ENCODE assay signal across 24 cellular contexts in genomic region chr22:35452810-35453743, GRCh38. TPM values are rescaled to one million over a fixed set of nuclear protein-coding genes. Genes with fewer than 3 reads are reported as not detected.
A peak's percentile ranks its signal among the peaks of the same experiment; 100 is the strongest.
DNase-seq lines count a peak whose midpoint lies in the region; ATAC-seq and TF ChIP-seq lines count a peak whose summit lies in the region.
"Had no signal": no experiment of that assay in that cellular context is flagged by ENCODE, and none has a peak within 500 bp of the region (broad histone marks: within the 10 kb centered on the region; RNA-seq: fewer than 3 reads in every experiment).

No MANE protein-coding gene starts in this region.

- peaks cover 25% of the 10 kb centered on the region for H3K4me1 ChIP-seq in mucosa of stomach (ENCODE audit: control insufficient read depth, insufficient read depth, low read length)
- H3K4me1 ChIP-seq: HAP-1, left ventricle myocardium inferior, parathyroid adenoma had no signal

- no peak overlapping the region for H3K4me3 ChIP-seq in mucosa of stomach (ENCODE audit: low read length)
- H3K4me3 ChIP-seq: HAP-1, left ventricle myocardium inferior had no signal

- H3K9me3 ChIP-seq in mucosa of stomach (ENCODE audit: control insufficient read depth, low read length): no peaks in the 10 kb centered on the region
- H3K9me3 ChIP-seq: HAP-1, left ventricle myocardium inferior had no signal

- ATAC-seq in activated naive CD8-positive, alpha-beta T cell treated with anti-CD3 and anti-CD28 coated beads, Interleukin-2, amount 10 ng/mL, durations not matched to agents 7 days and 5 days (ENCODE audit: low read depth): no peak
- no peak for ATAC-seq in GM18511 (IDR thresholded peaks at IDR 0.05; ENCODE audit: unreplicated experiment)
- ATAC-seq: activated CD4-positive, CD25-positive, alpha-beta regulatory T cell treated with anti-CD3 and anti-CD28 coated beads, Interleukin-2, amount 50 U/mL, for 24 hours had no signal

- H3K4me3 Mint-ChIP-seq in activated naive CD8-positive, alpha-beta T cell treated with anti-CD3 and anti-CD28 coated beads, Interleukin-2, amount 10 ng/mL, durations not matched to agents 7 days and 5 days: no peak overlapping the region
- no peak overlapping the region for H3K4me3 Mint-ChIP-seq in activated naive CD8-positive, alpha-beta T cell treated with anti-CD3 and anti-CD28 coated beads for 36 hours
- H3K4me3 Mint-ChIP-seq in brain (no peak overlapping the region), type B pancreatic cell (no peak overlapping the region)
- H3K4me3 Mint-ChIP-seq: activated CD4-positive, alpha-beta memory T cell treated with anti-CD3 and anti-CD28 coated beads, Interleukin-2, amount 10 ng/mL, durations not matched to agents 7 days and 5 days; B cell; immature natural killer cell had no signal

- H3K36me3 ChIP-seq in mucosa of stomach (ENCODE audit: control insufficient read depth, insufficient read depth, low read length): no peaks in the 10 kb centered on the region
- H3K36me3 ChIP-seq: left ventricle myocardium inferior had no signal

- H3K9ac ChIP-seq in mucosa of stomach (ENCODE audit: low read length): peak overlapping the region; percentile 30
- H3K9ac ChIP-seq: parathyroid adenoma had no signal

- peak overlapping the region; percentile 17 for H3K27ac Mint-ChIP-seq in activated naive CD8-positive, alpha-beta T cell treated with anti-CD3 and anti-CD28 coated beads, Interleukin-2, amount 10 ng/mL, durations not matched to agents 7 days and 5 days
- H3K27ac Mint-ChIP-seq in activated naive CD8-positive, alpha-beta T cell treated with anti-CD3 and anti-CD28 coated beads for 36 hours: no peak overlapping the region
- H3K27ac Mint-ChIP-seq in brain: peak overlapping the region in 3 of 5 experiments; percentile 5 to 96 (median 78)
- peak overlapping the region; percentile 27 for H3K27ac Mint-ChIP-seq in type B pancreatic cell
- H3K27ac Mint-ChIP-seq: activated CD4-positive, alpha-beta memory T cell treated with anti-CD3 and anti-CD28 coated beads, Interleukin-2, amount 10 ng/mL, durations not matched to agents 7 days and 5 days; B cell had no signal

- POLR2A ChIA-PET in activated naive CD8-positive, alpha-beta T cell treated with anti-CD3 and anti-CD28 coated beads, Interleukin-2, amount 10 ng/mL, durations not matched to agents 7 days and 5 days (lab: Charles Lee): no interaction called here

- H3K27me3 Mint-ChIP-seq in activated naive CD8-positive, alpha-beta T cell treated with anti-CD3 and anti-CD28 coated beads, Interleukin-2, amount 10 ng/mL, durations not matched to agents 7 days and 5 days: no peaks in the 10 kb centered on the region
- H3K27me3 Mint-ChIP-seq in activated naive CD8-positive, alpha-beta T cell treated with anti-CD3 and anti-CD28 coated beads for 36 hours: no peaks in the 10 kb centered on the region
- H3K27me3 Mint-ChIP-seq in brain (no peaks in the 10 kb centered on the region), type B pancreatic cell (peaks cover 12% of the 10 kb centered on the region)
- H3K27me3 Mint-ChIP-seq: activated CD4-positive, alpha-beta memory T cell treated with anti-CD3 and anti-CD28 coated beads, Interleukin-2, amount 10 ng/mL, durations not matched to agents 7 days and 5 days; B cell had no signal

- H3K9me3 Mint-ChIP-seq in activated naive CD8-positive, alpha-beta T cell treated with anti-CD3 and anti-CD28 coated beads, Interleukin-2, amount 10 ng/mL, durations not matched to agents 7 days and 5 days: no peaks in the 10 kb centered on the region
- no peaks in the 10 kb centered on the region for H3K9me3 Mint-ChIP-seq in activated naive CD8-positive, alpha-beta T cell treated with anti-CD3 and anti-CD28 coated beads for 36 hours
- H3K9me3 Mint-ChIP-seq in brain (no peaks in the 10 kb centered on the region), type B pancreatic cell (no peaks in the 10 kb centered on the region)
- H3K9me3 Mint-ChIP-seq: activated CD4-positive, alpha-beta memory T cell treated with anti-CD3 and anti-CD28 coated beads, Interleukin-2, amount 10 ng/mL, durations not matched to agents 7 days and 5 days; immature natural killer cell had no signal

- peaks cover 9% of the 10 kb centered on the region for H3K36me3 Mint-ChIP-seq in activated naive CD8-positive, alpha-beta T cell treated with anti-CD3 and anti-CD28 coated beads, Interleukin-2, amount 10 ng/mL, durations not matched to agents 7 days and 5 days
- peaks cover 3% of the 10 kb centered on the region for H3K36me3 Mint-ChIP-seq in activated naive CD8-positive, alpha-beta T cell treated with anti-CD3 and anti-CD28 coated beads for 36 hours
- no peaks in the 10 kb centered on the region for H3K36me3 Mint-ChIP-seq in brain
- H3K36me3 Mint-ChIP-seq in type B pancreatic cell: no peaks in the 10 kb centered on the region

- TF ChIP-seq CTCF in brain (conservative IDR thresholded peaks at IDR 0.05): no peak
- TF ChIP-seq CTCF in type B pancreatic cell (conservative IDR thresholded peaks at IDR 0.05): no peak

- no peaks in the 10 kb centered on the region for H3K27me3 ChIP-seq in mucosa of stomach (ENCODE audit: control insufficient read depth, insufficient read depth, low read length)

- H3K4me1 Mint-ChIP-seq in activated naive CD8-positive, alpha-beta T cell treated with anti-CD3 and anti-CD28 coated beads, Interleukin-2, amount 10 ng/mL, durations not matched to agents 7 days and 5 days: peaks cover under 1% of the 10 kb centered on the region
- H3K4me1 Mint-ChIP-seq in activated naive CD8-positive, alpha-beta T cell treated with anti-CD3 and anti-CD28 coated beads for 36 hours: no peaks in the 10 kb centered on the region
- H3K4me1 Mint-ChIP-seq in brain (peaks cover 52% of the 10 kb centered on the region), type B pancreatic cell (ENCODE audit: unreplicated experiment) (peaks cover 17% of the 10 kb centered on the region)

- DNase-seq in activated naive CD8-positive, alpha-beta T cell treated with anti-CD3 and anti-CD28 coated beads, Interleukin-2, amount 10 ng/mL, durations not matched to agents 7 days and 5 days: no peak
- no peak for DNase-seq in activated naive CD8-positive, alpha-beta T cell treated with anti-CD3 and anti-CD28 coated beads for 36 hours
- no peak for DNase-seq in type B pancreatic cell (ENCODE audit: extremely low spot score, unreplicated experiment)
- no peak for DNase-seq in activated T-cell treated with anti-CD3 and anti-CD28 coated beads for 4 hours
- no peak for DNase-seq in NCI-H526 treated with DMSO at 0.1 percent for 48 hours (lab: John Stamatoyannopoulos, UW)
- DNase-seq: activated CD4-positive, alpha-beta memory T cell treated with anti-CD3 and anti-CD28 coated beads, Interleukin-2, amount 10 ng/mL, durations not matched to agents 7 days and 5 days; activated effector memory CD4-positive, alpha-beta T cell treated with Interleukin-2 at 50 U/mL for 16 hours; hypothalamus; immature natural killer cell; KBM-7; left ventricle myocardium inferior; midbrain; NCI-H2081 treated with DMSO at 0.1 percent for 48 hours; NCI-H774; right cardiac atrium; stimulated activated naive CD4-positive, alpha-beta T cell treated with Interleukin-2 at 50 U/mL for 16 hours; T-helper 1 cell had no signal

RNA-seq across cellular contexts. Expression of gene MCM5, which starts 53.1 kb away (rescaled TPM):
- total RNA-seq in activated naive CD8-positive, alpha-beta T cell treated with anti-CD3 and anti-CD28 coated beads, Interleukin-2, amount 10 ng/mL, durations not matched to agents 7 days and 5 days: 100 to 1,000 TPM; 194 to 221 TPM
- total RNA-seq in activated naive CD8-positive, alpha-beta T cell treated with anti-CD3 and anti-CD28 coated beads for 36 hours: 100 to 1,000 TPM; 342 to 348 TPM
- polyA plus RNA-seq in brain (ENCODE audit: insufficient read depth, low read depth, low replicate concordance): 66.6 TPM
- total RNA-seq in type B pancreatic cell (ENCODE audit: low replicate concordance): 45.5 and 98.0 TPM in 2 replicates
